8 cellular contexts compared by ENCODE assay signal in the genomic region with DNA sequence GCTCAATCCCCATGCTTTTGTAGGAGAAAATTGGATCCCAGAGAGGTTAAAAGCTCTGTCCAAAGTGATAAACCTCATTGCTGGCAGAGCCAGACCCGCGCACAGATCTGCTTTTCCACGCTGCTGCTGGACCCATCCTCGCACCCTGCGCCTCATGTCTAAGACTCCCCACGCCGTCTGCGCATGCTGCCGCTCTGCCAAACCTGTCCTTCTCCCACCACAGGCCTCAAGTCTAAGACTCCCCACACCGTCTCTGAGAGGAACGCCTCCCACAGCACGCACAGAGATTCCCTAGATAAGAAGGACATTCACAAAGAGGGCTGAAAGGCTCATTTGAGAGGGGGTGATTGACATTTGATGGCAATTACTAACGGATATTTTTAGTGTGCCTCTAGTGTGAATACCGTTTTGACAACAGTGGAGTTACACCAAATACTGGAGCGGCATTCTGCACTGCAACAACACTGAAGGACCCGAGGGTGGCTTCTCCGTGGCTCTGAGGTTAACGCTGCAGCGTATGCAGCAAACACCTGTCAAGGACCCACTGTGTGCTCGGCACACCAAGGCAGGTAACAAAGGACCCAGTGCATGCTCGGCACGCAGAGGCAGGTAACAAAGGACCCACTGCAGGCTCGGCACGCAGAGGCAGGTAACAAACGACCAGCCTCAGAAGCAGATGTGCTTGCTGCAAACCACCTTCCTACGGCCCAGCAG.
DNase-seq lines count a peak whose midpoint lies in the region; ATAC-seq and TF ChIP-seq lines count a peak whose summit lies in the region.

No MANE protein-coding gene starts in this region.

- no peak for TF ChIP-seq CTCF in AG10803 (conservative IDR thresholded peaks at IDR 0.05; ENCODE audit: low read length)

- H3K27me3 Mint-ChIP-seq in dendritic cell treated with granulocyte-macrophage colony-stimulating factor and Interleukin-4, amounts not matched to agents 40 ng/mL and 50 ng/mL, for 4 days = peaks cover 29% of the 10 kb centered on the region
- H3K27me3 Mint-ChIP-seq in natural killer cell treated with Interleukin-12 subunit alpha and Interleukin-12 subunit beta and Interleukin-15 and Interleukin-18, amount 100 ng/mL, for 72 hours = peaks cover 13 to 25% of the 10 kb centered on the region in 2 donors

- H3K36me3 ChIP-seq in HUES48 (ENCODE audit: control insufficient read depth, insufficient read depth, low read length) = no peaks in the 10 kb centered on the region

- peak overlapping the region; percentile 8 for H3K27ac Mint-ChIP-seq in dendritic cell treated with granulocyte-macrophage colony-stimulating factor and Interleukin-4, amounts not matched to agents 40 ng/mL and 50 ng/mL, for 4 days
- H3K27ac Mint-ChIP-seq in natural killer cell treated with Interleukin-12 subunit alpha and Interleukin-12 subunit beta and Interleukin-15 and Interleukin-18, amount 100 ng/mL, for 72 hours = peak overlapping the region; percentile 37 to 64

- ATAC-seq in natural killer cell treated with Interleukin-12 subunit alpha and Interleukin-12 subunit beta and Interleukin-15 and Interleukin-18, amount 100 ng/mL, for 72 hours = no peak
- no peak for ATAC-seq in HG03460 (IDR thresholded peaks at IDR 0.05; ENCODE audit: unreplicated experiment)

- H3K4me3 ChIP-seq in AG10803 (ENCODE audit: low read length) (peak overlapping the region; percentile 52), HUES48 (ENCODE audit: low read depth, low read length) (peak overlapping the region; percentile 48)

- H3K27me3 ChIP-seq in HUES48 (ENCODE audit: control insufficient read depth, insufficient read depth, low read length) = no peaks in the 10 kb centered on the region; the same call in 1 of the 2 replicates

- H3K36me3 Mint-ChIP-seq in dendritic cell treated with granulocyte-macrophage colony-stimulating factor and Interleukin-4, amounts not matched to agents 40 ng/mL and 50 ng/mL, for 4 days (ENCODE audit: low read depth) = no peaks in the 10 kb centered on the region
- H3K36me3 Mint-ChIP-seq in natural killer cell treated with Interleukin-12 subunit alpha and Interleukin-12 subunit beta and Interleukin-15 and Interleukin-18, amount 100 ng/mL, for 72 hours = no peaks in the 10 kb centered on the region

- no peak overlapping the region; the same call in 1 of the 2 replicates for H3K9ac ChIP-seq in HUES48 (ENCODE audit: low read depth, low read length)

- H3K27ac ChIP-seq in HUES48 (ENCODE audit: low read depth, low read length) = no peak overlapping the region

- no peaks in the 10 kb centered on the region for H3K9me3 ChIP-seq in HUES48 (ENCODE audit: control insufficient read depth, insufficient read depth, low read length)

- peak overlapping the region; percentile 69 for H3K4me3 Mint-ChIP-seq in dendritic cell treated with granulocyte-macrophage colony-stimulating factor and Interleukin-4, amounts not matched to agents 40 ng/mL and 50 ng/mL, for 4 days
- H3K4me3 Mint-ChIP-seq in natural killer cell treated with Interleukin-12 subunit alpha and Interleukin-12 subunit beta and Interleukin-15 and Interleukin-18, amount 100 ng/mL, for 72 hours = peak overlapping the region; percentile 91

- H3K4me1 ChIP-seq in HUES48 (ENCODE audit: control insufficient read depth, insufficient read depth, low read length) = peaks cover 8% of the 10 kb centered on the region

- DNase-seq in AG10803 (ENCODE audit: low read depth) (no peak), CD1c-positive myeloid dendritic cell (ENCODE audit: extremely low spot score) (no peak), NCI-H748 treated with DMSO at 0.1 percent for 48 hours (lab: John Stamatoyannopoulos, UW) (no peak), T1000 (lab: John Stamatoyannopoulos, UW) (no peak)
- no peak for DNase-seq in natural killer cell treated with Interleukin-12 subunit alpha and Interleukin-12 subunit beta and Interleukin-15 and Interleukin-18, amount 100 ng/mL, for 72 hours (ENCODE audit: low spot score)

- peaks cover 14% of the 10 kb centered on the region for H3K4me1 Mint-ChIP-seq in dendritic cell treated with granulocyte-macrophage colony-stimulating factor and Interleukin-4, amounts not matched to agents 40 ng/mL and 50 ng/mL, for 4 days (ENCODE audit: low read depth)
- H3K4me1 Mint-ChIP-seq in natural killer cell treated with Interleukin-12 subunit alpha and Interleukin-12 subunit beta and Interleukin-15 and Interleukin-18, amount 100 ng/mL, for 72 hours (ENCODE audit: low read depth in 2 of 2) = peaks cover 11 to 19% of the 10 kb centered on the region in 2 donors

- no peaks in the 10 kb centered on the region for H3K9me3 Mint-ChIP-seq in dendritic cell treated with granulocyte-macrophage colony-stimulating factor and Interleukin-4, amounts not matched to agents 40 ng/mL and 50 ng/mL, for 4 days
- no peaks in the 10 kb centered on the region for H3K9me3 Mint-ChIP-seq in natural killer cell treated with Interleukin-12 subunit alpha and Interleukin-12 subunit beta and Interleukin-15 and Interleukin-18, amount 100 ng/mL, for 72 hours

- intact Hi-C loops in dendritic cell treated with granulocyte-macrophage colony-stimulating factor and Interleukin-4, amounts not matched to agents 40 ng/mL and 50 ng/mL, for 4 days (cut with micrococcal nuclease) = no loop called here
